In genomic region chr6:89320012-89320559, GRCh38 we compare ENCODE assay signal across 35 cellular contexts. TPM values are rescaled to one million over a fixed set of nuclear protein-coding genes. Genes with fewer than 3 reads are reported as not detected.
"Had no signal": no experiment of that assay in that cellular context is flagged by ENCODE, and none has a peak within 500 bp of the region (broad histone marks: within the 10 kb centered on the region; RNA-seq: fewer than 3 reads in every experiment).

No MANE protein-coding gene starts in this region.

- H3K9me3 ChIP-seq: adrenal gland, body of pancreas, esophagus squamous epithelium, gastroesophageal sphincter had no signal

- H3K4me3 ChIP-seq: adrenal gland, body of pancreas, esophagus squamous epithelium, gastroesophageal sphincter, heart right ventricle, hepatocyte had no signal

- ATAC-seq: activated CD4-positive, alpha-beta T cell treated with anti-CD3 and anti-CD28 coated beads for 36 hours; activated CD8-positive, alpha-beta memory T cell treated with anti-CD3 and anti-CD28 coated beads, Interleukin-2, amount 10 ng/mL, durations not matched to agents 7 days and 5 days; activated CD8-positive, alpha-beta T cell treated with anti-CD3 and anti-CD28 coated beads, Interleukin-2, amount 10 ng/mL, durations not matched to agents 7 days and 5 days; activated naive CD8-positive, alpha-beta T cell treated with anti-CD3 and anti-CD28 coated beads, Interleukin-2, amount 50 U/mL, for 24 hours; body of pancreas; effector memory CD8-positive, alpha-beta T cell; gastroesophageal sphincter; heart right ventricle had no signal

- DNase-seq: activated CD4-positive, alpha-beta memory T cell treated with anti-CD3 and anti-CD28 coated beads for 36 hours; activated CD4-positive, alpha-beta T cell treated with anti-CD3 and anti-CD28 coated beads for 36 hours; activated CD4-positive, alpha-beta T cell treated with anti-CD3 and anti-CD28 coated beads, Interleukin-2, amount 10 ng/mL, durations not matched to agents 24 days and 14 days; activated CD4-positive, CD25-positive, alpha-beta regulatory T cell; activated CD4-positive, CD25-positive, alpha-beta regulatory T cell treated with anti-CD3 and anti-CD28 coated beads, Interleukin-2, amount 50 U/mL, for 72 hours; activated CD8-positive, alpha-beta memory T cell treated with anti-CD3 and anti-CD28 coated beads, Interleukin-2, amount 10 ng/mL, durations not matched to agents 7 days and 5 days; activated CD8-positive, alpha-beta memory T cell treated with anti-CD3 and anti-CD28 coated beads, Interleukin-2, amount 50 U/mL, for 4 hours; activated CD8-positive, alpha-beta T cell treated with anti-CD3 and anti-CD28 coated beads, Interleukin-2, amount 10 ng/mL, durations not matched to agents 7 days and 5 days; activated effector memory CD4-positive, alpha-beta T cell treated with anti-CD3 and anti-CD28 coated beads, Interleukin-2, amount 50 U/mL, for 16 hours; activated naive CD4-positive, alpha-beta T cell treated with anti-CD3 and anti-CD28 coated beads for 36 hours; activated naive CD8-positive, alpha-beta T cell treated with anti-CD3 and anti-CD28 coated beads for 36 hours; activated naive CD8-positive, alpha-beta T cell treated with anti-CD3 and anti-CD28 coated beads, Interleukin-2, amount 50 U/mL, for 24 hours; activated T-cell treated with anti-CD3 and anti-CD28 coated beads, Interleukin-2, amount 50 U/mL, for 1 hour; activated T-cell treated with anti-CD3 and anti-CD28 coated beads, Interleukin-2, amount 50 U/mL, for 48 hours; adrenal gland; amygdala; aorta; body of pancreas; caudate nucleus; cortex of kidney; dermis blood vessel endothelial cell; effector CD4-positive, alpha-beta T cell; effector memory CD8-positive, alpha-beta T cell; erythroblast; esophagus squamous epithelium; foreskin melanocyte; heart right ventricle; T1000; WERI-Rb-1 had no signal

- H3K27me3 Mint-ChIP-seq: activated CD4-positive, alpha-beta memory T cell treated with anti-CD3 and anti-CD28 coated beads for 36 hours; activated CD4-positive, alpha-beta T cell treated with anti-CD3 and anti-CD28 coated beads for 36 hours; activated CD4-positive, alpha-beta T cell treated with anti-CD3 and anti-CD28 coated beads, Interleukin-2, amount 10 ng/mL, durations not matched to agents 24 days and 14 days; activated CD8-positive, alpha-beta memory T cell treated with anti-CD3 and anti-CD28 coated beads, Interleukin-2, amount 10 ng/mL, durations not matched to agents 7 days and 5 days; activated naive CD4-positive, alpha-beta T cell treated with anti-CD3 and anti-CD28 coated beads, Interleukin-2, amount 50 U/mL, for 24 hours; activated naive CD8-positive, alpha-beta T cell treated with anti-CD3 and anti-CD28 coated beads for 36 hours; activated naive CD8-positive, alpha-beta T cell treated with anti-CD3 and anti-CD28 coated beads, Interleukin-2, amount 50 U/mL, for 24 hours; effector memory CD8-positive, alpha-beta T cell had no signal

- H3K27me3 ChIP-seq: adrenal gland, body of pancreas, esophagus squamous epithelium, gastroesophageal sphincter, heart right ventricle, hepatocyte had no signal

- H3K36me3 ChIP-seq: adrenal gland, WERI-Rb-1 had no signal

- H3K9me3 Mint-ChIP-seq: activated CD4-positive, alpha-beta memory T cell treated with anti-CD3 and anti-CD28 coated beads for 36 hours; activated CD4-positive, alpha-beta T cell treated with anti-CD3 and anti-CD28 coated beads, Interleukin-2, amount 10 ng/mL, durations not matched to agents 24 days and 14 days; activated naive CD4-positive, alpha-beta T cell treated with anti-CD3 and anti-CD28 coated beads for 36 hours; activated naive CD4-positive, alpha-beta T cell treated with anti-CD3 and anti-CD28 coated beads, Interleukin-2, amount 50 U/mL, for 24 hours; activated naive CD8-positive, alpha-beta T cell treated with anti-CD3 and anti-CD28 coated beads for 36 hours; activated naive CD8-positive, alpha-beta T cell treated with anti-CD3 and anti-CD28 coated beads, Interleukin-2, amount 50 U/mL, for 24 hours; activated T-helper 1 cell treated with anti-CD3 and anti-CD28 coated beads, Interleukin-12 subunit alpha, Interleukin-12 subunit beta, Interleukin-2, Interleukin-4 antibody, amounts not matched to agents 30 ng/mL and 10 ng/mL and 1 ng/mL, durations not matched to agents 14 hours and 24 hours and 36 hours; activated T-helper 2 cell treated with anti-CD3 and anti-CD28 coated beads, Interferon-gamma antibody, Interleukin-2, Interleukin-4, amounts not matched to agents 10 μg/mL and 5 μg/mL and 100 μg/mL, durations not matched to agents 14 hours and 24 hours and 36 hours; effector memory CD8-positive, alpha-beta T cell; T-helper 2 cell treated with Interferon-gamma antibody and Interleukin-4, amounts not matched to agents 5 μg/mL and 100 μg/mL, for 36 hours had no signal

- H3K4me3 Mint-ChIP-seq: activated CD4-positive, alpha-beta memory T cell treated with anti-CD3 and anti-CD28 coated beads for 36 hours; activated CD4-positive, alpha-beta T cell treated with anti-CD3 and anti-CD28 coated beads for 36 hours; activated CD4-positive, alpha-beta T cell treated with anti-CD3 and anti-CD28 coated beads, Interleukin-2, amount 10 ng/mL, durations not matched to agents 24 days and 14 days; activated CD8-positive, alpha-beta memory T cell treated with anti-CD3 and anti-CD28 coated beads, Interleukin-2, amount 10 ng/mL, durations not matched to agents 7 days and 5 days; activated CD8-positive, alpha-beta T cell treated with anti-CD3 and anti-CD28 coated beads, Interleukin-2, amount 10 ng/mL, durations not matched to agents 7 days and 5 days; activated naive CD4-positive, alpha-beta T cell treated with anti-CD3 and anti-CD28 coated beads for 36 hours; activated naive CD4-positive, alpha-beta T cell treated with anti-CD3 and anti-CD28 coated beads, Interleukin-2, amount 50 U/mL, for 24 hours; activated naive CD8-positive, alpha-beta T cell treated with anti-CD3 and anti-CD28 coated beads for 36 hours; activated naive CD8-positive, alpha-beta T cell treated with anti-CD3 and anti-CD28 coated beads, Interleukin-2, amount 50 U/mL, for 24 hours; activated T-helper 1 cell treated with anti-CD3 and anti-CD28 coated beads, Interleukin-12 subunit alpha, Interleukin-12 subunit beta, Interleukin-2, Interleukin-4 antibody, amounts not matched to agents 30 ng/mL and 10 ng/mL and 1 ng/mL, durations not matched to agents 14 hours and 24 hours and 36 hours; effector memory CD8-positive, alpha-beta T cell; T-helper 2 cell treated with Interferon-gamma antibody and Interleukin-4, amounts not matched to agents 5 μg/mL and 100 μg/mL, for 36 hours had no signal

- H3K4me1 ChIP-seq: adrenal gland, body of pancreas, esophagus squamous epithelium had no signal

- H3K27ac Mint-ChIP-seq: activated CD4-positive, alpha-beta memory T cell treated with anti-CD3 and anti-CD28 coated beads for 36 hours; activated CD4-positive, alpha-beta T cell treated with anti-CD3 and anti-CD28 coated beads for 36 hours; activated CD4-positive, alpha-beta T cell treated with anti-CD3 and anti-CD28 coated beads, Interleukin-2, amount 10 ng/mL, durations not matched to agents 24 days and 14 days; activated CD8-positive, alpha-beta memory T cell treated with anti-CD3 and anti-CD28 coated beads, Interleukin-2, amount 10 ng/mL, durations not matched to agents 7 days and 5 days; activated CD8-positive, alpha-beta T cell treated with anti-CD3 and anti-CD28 coated beads, Interleukin-2, amount 10 ng/mL, durations not matched to agents 7 days and 5 days; activated naive CD4-positive, alpha-beta T cell treated with anti-CD3 and anti-CD28 coated beads for 36 hours; activated naive CD4-positive, alpha-beta T cell treated with anti-CD3 and anti-CD28 coated beads, Interleukin-2, amount 50 U/mL, for 24 hours; activated naive CD8-positive, alpha-beta T cell treated with anti-CD3 and anti-CD28 coated beads for 36 hours; activated naive CD8-positive, alpha-beta T cell treated with anti-CD3 and anti-CD28 coated beads, Interleukin-2, amount 50 U/mL, for 24 hours; activated T-helper 1 cell treated with anti-CD3 and anti-CD28 coated beads, Interleukin-12 subunit alpha, Interleukin-12 subunit beta, Interleukin-2, Interleukin-4 antibody, amounts not matched to agents 30 ng/mL and 10 ng/mL and 1 ng/mL, durations not matched to agents 14 hours and 24 hours and 36 hours; activated T-helper 2 cell treated with anti-CD3 and anti-CD28 coated beads, Interferon-gamma antibody, Interleukin-2, Interleukin-4, amounts not matched to agents 10 μg/mL and 5 μg/mL and 100 μg/mL, durations not matched to agents 14 hours and 24 hours and 36 hours; effector memory CD8-positive, alpha-beta T cell; T-helper 2 cell treated with Interferon-gamma antibody and Interleukin-4, amounts not matched to agents 5 μg/mL and 100 μg/mL, for 36 hours had no signal

- H3K4me2 ChIP-seq: hepatocyte had no signal

- H3K27ac ChIP-seq: adrenal gland, body of pancreas, esophagus squamous epithelium, gastroesophageal sphincter, heart right ventricle, WERI-Rb-1 had no signal

- H3K4me1 Mint-ChIP-seq: activated CD4-positive, alpha-beta T cell treated with anti-CD3 and anti-CD28 coated beads for 36 hours; activated CD8-positive, alpha-beta memory T cell treated with anti-CD3 and anti-CD28 coated beads, Interleukin-2, amount 10 ng/mL, durations not matched to agents 7 days and 5 days; activated naive CD8-positive, alpha-beta T cell treated with anti-CD3 and anti-CD28 coated beads for 36 hours had no signal

RNA-seq across cellular contexts. Expression of gene GABRR2, which starts 5.0 kb away (rescaled TPM):
- total RNA-seq: activated naive CD4-positive, alpha-beta T cell treated with anti-CD3 and anti-CD28 coated beads for 36 hours had no signal
